26 cellular contexts compared by ENCODE assay signal in genomic region chr17:20103454-20104448, GRCh38.
DNase-seq lines count a peak whose midpoint lies in the region; ATAC-seq, FAIRE-seq and TF ChIP-seq lines count a peak whose summit lies in the region.
"Had no signal": no experiment of that assay in that cellular context is flagged by ENCODE, and none has a peak within 500 bp of the region (broad histone marks: within the 10 kb centered on the region; RNA-seq: fewer than 3 reads in every experiment).

No MANE protein-coding gene starts in this region.

- H3K79me2 ChIP-seq in osteoblast (ENCODE audit: insufficient read depth, low read length), result no peaks in the 10 kb centered on the region

- no peak overlapping the region for H3K4me2 ChIP-seq in osteoblast (ENCODE audit: insufficient read depth, low read length)
- H3K4me2 ChIP-seq: BLaER1 treated with 17β-estradiol and CSF1 and Interleukin-3, amounts not matched to agents 10 nM and 100 nM had no signal

- H2AFZ ChIP-seq in osteoblast (ENCODE audit: low read length), result no peak overlapping the region

- H3K27ac ChIP-seq in osteoblast (ENCODE audit: low read depth, low read length), result no peak overlapping the region
- H3K27ac ChIP-seq: BLaER1 treated with 17β-estradiol and CSF1 and Interleukin-3, amounts not matched to agents 10 nM and 100 nM; prostate gland; vagina had no signal

- DNase-seq in AG10803 (ENCODE audit: low read depth) (peak; percentile 7), HTR-8/SVneo (ENCODE audit: insufficient read length, low spot score) (no peak), foreskin melanocyte (peak; percentile 76), osteoblast (ENCODE audit: insufficient read length, low spot score, missing footprints) (peak; percentile 71), urothelium cell line (ENCODE audit: low spot score) (no peak), GM19240 (ENCODE audit: insufficient read length, low spot score) (no peak)
- DNase-seq: ACHN; activated CD4-positive, alpha-beta memory T cell treated with anti-CD3 and anti-CD28 coated beads, Interleukin-2, amount 10 ng/mL, durations not matched to agents 7 days and 5 days; activated effector memory CD4-positive, alpha-beta T cell treated with anti-CD3 and anti-CD28 coated beads, Interleukin-2, amount 50 U/mL, for 16 hours; activated naive CD8-positive, alpha-beta T cell treated with anti-CD3 and anti-CD28 coated beads, Interleukin-2, amount 10 ng/mL, durations not matched to agents 7 days and 5 days; Calu3; effector CD4-positive, alpha-beta T cell; hippocampal formation; immature natural killer cell; NCI-H1105 treated with DMSO at 0.1 percent for 48 hours; NCI-H2081; NCI-H345; SW 1271 had no signal

- ATAC-seq in GM19452 (IDR thresholded peaks at IDR 0.05; ENCODE audit: unreplicated experiment) (no peak), GM18519 (IDR thresholded peaks at IDR 0.05; ENCODE audit: low FRiP score, unreplicated experiment) (no peak)
- ATAC-seq: activated CD4-positive, CD25-positive, alpha-beta regulatory T cell treated with anti-CD3 and anti-CD28 coated beads, Interleukin-2, amount 50 U/mL, for 24 hours; HCT116 had no signal

- TF ChIP-seq CTCF in AG10803 (conservative IDR thresholded peaks at IDR 0.05; ENCODE audit: low read length) (no peak), osteoblast (IDR thresholded peaks at IDR 0.05; ENCODE audit: extremely low read depth, low read depth, low read length) (no peak)

- H3K27me3 ChIP-seq in osteoblast (ENCODE audit: insufficient read depth, low read length), result peaks cover 43% of the 10 kb centered on the region
- H3K27me3 ChIP-seq: BLaER1 treated with 17β-estradiol and CSF1 and Interleukin-3, amounts not matched to agents 10 nM and 100 nM; vagina had no signal

- H3K9me3 ChIP-seq in osteoblast (ENCODE audit: low read depth, low read length), result no peaks in the 10 kb centered on the region
- H3K9me3 ChIP-seq: prostate gland, vagina had no signal

- no peaks in the 10 kb centered on the region for H3K36me3 ChIP-seq in osteoblast (ENCODE audit: insufficient read depth, low read length)
- H3K36me3 ChIP-seq: prostate gland, vagina had no signal

- FAIRE-seq in HTR-8/SVneo (lab: Jason Lieb, UNC) (peak; percentile 82), urothelium cell line (lab: Jason Lieb, UNC) (no peak)
- FAIRE-seq: GM12892 had no signal

- no peaks in the 10 kb centered on the region for H4K20me1 ChIP-seq in osteoblast (ENCODE audit: insufficient read depth, low read length)

- H3K4me1 ChIP-seq in osteoblast (ENCODE audit: insufficient read depth, low read length), result no peaks in the 10 kb centered on the region
- H3K4me1 ChIP-seq: prostate gland, vagina had no signal

- H3K4me3 ChIP-seq in AG10803 (ENCODE audit: low read length) (no peak overlapping the region), osteoblast (ENCODE audit: insufficient read depth, low read length) (no peak overlapping the region)
- H3K4me3 ChIP-seq: BLaER1 treated with 17β-estradiol and CSF1 and Interleukin-3, amounts not matched to agents 10 nM and 100 nM; prostate gland; vagina had no signal

Comparison
In these comparisons a context has a peak if more than half of its experiments do, and no peak if none do; other contexts are left out.
1. DNase-seq: peak in AG10803 (single experiment), foreskin melanocyte (single experiment) and osteoblast (single experiment); none in HTR-8/SVneo (single experiment), urothelium cell line (single experiment) and GM19240 (single experiment).